In the genomic region with DNA sequence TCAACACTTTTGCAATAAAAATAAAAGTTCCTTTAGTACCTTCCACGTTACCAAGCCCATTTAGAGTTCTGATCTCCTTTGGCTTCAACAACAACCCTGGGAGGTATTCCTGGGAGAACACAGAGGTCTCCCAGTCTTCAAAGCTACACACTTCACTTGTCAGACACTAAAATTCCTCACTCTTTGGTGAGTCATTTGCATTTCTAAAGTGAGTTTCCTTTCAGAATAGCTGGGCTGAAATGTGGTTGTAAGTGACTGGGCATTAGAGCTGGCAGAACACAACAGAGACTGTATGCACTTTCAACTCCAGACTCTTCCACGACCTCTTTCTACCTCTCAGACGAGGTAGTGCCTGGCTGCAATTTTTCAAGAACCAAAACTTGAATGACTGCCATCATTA, we compare ENCODE assay signal across 14 cellular contexts. TPM values are rescaled to one million over a fixed set of nuclear protein-coding genes. Genes with fewer than 3 reads are reported as not detected.
A peak's percentile ranks its signal among the peaks of the same experiment; 100 is the strongest.
DNase-seq lines count a peak whose midpoint lies in the region; ATAC-seq and TF ChIP-seq lines count a peak whose summit lies in the region.
"Had no signal": no experiment of that assay in that cellular context is flagged by ENCODE, and none has a peak within 500 bp of the region (broad histone marks: within the 10 kb centered on the region; RNA-seq: fewer than 3 reads in every experiment).

No MANE protein-coding gene starts in this region.

- CTCF ChIA-PET in Panc1 (lab: Charles Lee) (interaction anchor here (0.9 to 2.4 kb wide), 2 partner anchors 11 to 15 kb away, joined by 7 to 14 read pairs; a partner anchor contains a TSS), Calu3 (lab: Charles Lee) (interaction anchor here (0.6 to 2.6 kb wide), 6 partner anchors 8 to 90 kb away, joined by 3 to 9 read pairs (median 4); no protein-coding TSS in a partner anchor)

- no peak for ATAC-seq in Panc1
- ATAC-seq: sciatic nerve had no signal

- POLR2A ChIA-PET in Panc1 (lab: Charles Lee) = interaction anchor here (0.5 to 1.7 kb wide), 4 partner anchors 10 to 305 kb away, joined by 3 to 5 read pairs (median 3); no protein-coding TSS in a partner anchor

- no peaks in the 10 kb centered on the region for H3K27me3 ChIP-seq in Panc1 (ENCODE audit: control insufficient read depth, insufficient read depth, low read length)

- TF ChIP-seq CTCF in Panc1 (IDR thresholded peaks at IDR 0.05) = no peak
- no peak for TF ChIP-seq CTCF in Calu3 (IDR thresholded peaks at IDR 0.05; ENCODE audit: unreplicated experiment)

- peak overlapping the region; percentile 80 for H3K27ac ChIP-seq in Panc1 (ENCODE audit: low read length)
- peak overlapping the region; percentile 37 for H3K27ac ChIP-seq in epithelial cell of prostate
- H3K27ac ChIP-seq: left ventricle myocardium inferior had no signal

- H3K4me3 ChIP-seq in Panc1 (ENCODE audit: low read depth in 2 of 2, low read length in 2 of 2) = 0 out of 4 replicates have a peak overlapping the region, but pooled peaks of 1 of the 2 experiments have one; percentile 2
- H3K4me3 ChIP-seq: left ventricle myocardium inferior had no signal

- peaks cover 10% of the 10 kb centered on the region for H3K36me3 Mint-ChIP-seq in Calu3 (ENCODE audit: insufficient read depth, unreplicated experiment)
- H3K36me3 Mint-ChIP-seq in activated CD4-positive, alpha-beta T cell treated with anti-CD3 and anti-CD28 coated beads, Interleukin-2, amount 10 ng/mL, durations not matched to agents 24 days and 14 days (ENCODE audit: low read depth) = no peaks in the 10 kb centered on the region

- H3K4me1 ChIP-seq in Panc1 (ENCODE audit: control insufficient read depth, insufficient read depth, low read length) = peaks cover 57% of the 10 kb centered on the region
- H3K4me1 ChIP-seq: left ventricle myocardium inferior had no signal

- no peaks in the 10 kb centered on the region for H3K36me3 ChIP-seq in Panc1 (ENCODE audit: control insufficient read depth, insufficient read depth, low read length)
- H3K36me3 ChIP-seq: left ventricle myocardium inferior had no signal

- in situ Hi-C loops in Panc1 (cut with HindIII; ENCODE audit: low pct_unique_long_range_greater_than_20kb, low sequenced_read_pairs) = no loop called here

- no peaks in the 10 kb centered on the region for H3K9me3 ChIP-seq in Panc1 (ENCODE audit: control insufficient read depth, insufficient read depth, low read depth, low read length)
- H3K9me3 ChIP-seq: left ventricle myocardium inferior had no signal

- BruUV-seq in Panc1 (replicated peaks; lab: Mats Ljungman, UMichigan) (no TSS peak), Calu3 (replicated peaks; lab: Mats Ljungman, UMichigan) (no TSS peak)

- no peak overlapping the region for H3K27ac Mint-ChIP-seq in Calu3 (ENCODE audit: unreplicated experiment)
- no peak overlapping the region for H3K27ac Mint-ChIP-seq in activated CD4-positive, alpha-beta T cell treated with anti-CD3 and anti-CD28 coated beads, Interleukin-2, amount 10 ng/mL, durations not matched to agents 24 days and 14 days
- H3K27ac Mint-ChIP-seq: T-helper 1 cell treated with Interleukin-12 subunit alpha and Interleukin-12 subunit beta and Interleukin-4 antibody, amounts not matched to agents 30 μg/mL and 1 μg/mL, for 36 hours had no signal

- no peaks in the 10 kb centered on the region for H3K9me3 Mint-ChIP-seq in Calu3 (ENCODE audit: low read depth, unreplicated experiment)
- H3K9me3 Mint-ChIP-seq in activated CD4-positive, alpha-beta T cell treated with anti-CD3 and anti-CD28 coated beads, Interleukin-2, amount 10 ng/mL, durations not matched to agents 24 days and 14 days = no peaks in the 10 kb centered on the region

- H3K4me3 Mint-ChIP-seq in Calu3 (ENCODE audit: low read depth, unreplicated experiment) = no peak overlapping the region
- H3K4me3 Mint-ChIP-seq in activated CD4-positive, alpha-beta T cell treated with anti-CD3 and anti-CD28 coated beads, Interleukin-2, amount 10 ng/mL, durations not matched to agents 24 days and 14 days = no peak overlapping the region
- H3K4me3 Mint-ChIP-seq: T-helper 1 cell treated with Interleukin-12 subunit alpha and Interleukin-12 subunit beta and Interleukin-4 antibody, amounts not matched to agents 30 μg/mL and 1 μg/mL, for 36 hours had no signal

- intact Hi-C loops in Panc1 (cut with micrococcal nuclease; ENCODE audit: unreplicated experiment) = no loop called here
- intact Hi-C loops in Calu3 (cut with micrococcal nuclease; ENCODE audit: unreplicated experiment) = no loop called here
- intact Hi-C loops in activated CD4-positive, alpha-beta T cell treated with anti-CD3 and anti-CD28 coated beads, Interleukin-2, amount 10 ng/mL, durations not matched to agents 24 days and 14 days (cut with micrococcal nuclease) = no loop called here

- peaks cover 50% of the 10 kb centered on the region for H3K4me1 Mint-ChIP-seq in Calu3 (ENCODE audit: low read depth, unreplicated experiment)
- no peaks in the 10 kb centered on the region for H3K4me1 Mint-ChIP-seq in activated CD4-positive, alpha-beta T cell treated with anti-CD3 and anti-CD28 coated beads, Interleukin-2, amount 10 ng/mL, durations not matched to agents 24 days and 14 days

- peak; percentile 77 for DNase-seq in EL
- DNase-seq in Panc1 (ENCODE audit: low read depth, low spot score) = no peak
- DNase-seq in epithelial cell of prostate (ENCODE audit: low read depth, low spot score) = no peak
- peak; percentile 39 for DNase-seq in myocyte (ENCODE audit: low read depth)
- DNase-seq in foreskin melanocyte = no peak
- DNase-seq in NCI-H1092 treated with DMSO at 0.1 percent for 48 hours (lab: John Stamatoyannopoulos, UW) = no peak
- DNase-seq in Calu3 = no peak
- DNase-seq in activated CD4-positive, alpha-beta T cell treated with anti-CD3 and anti-CD28 coated beads, Interleukin-2, amount 10 ng/mL, durations not matched to agents 24 days and 14 days = no peak
- DNase-seq: activated T-cell treated with anti-CD3 and anti-CD28 coated beads, Interleukin-2, amount 50 U/mL, for 1 hour; left ventricle myocardium inferior; NCI-H2227 treated with DMSO at 0.1 percent for 48 hours had no signal

- H3K27me3 Mint-ChIP-seq in Calu3 (ENCODE audit: unreplicated experiment) = no peaks in the 10 kb centered on the region
- H3K27me3 Mint-ChIP-seq in activated CD4-positive, alpha-beta T cell treated with anti-CD3 and anti-CD28 coated beads, Interleukin-2, amount 10 ng/mL, durations not matched to agents 24 days and 14 days = no peaks in the 10 kb centered on the region

RNA-seq across cellular contexts. Expression of a gene that starts 11.5 kb away (rescaled TPM):
- total RNA-seq in Panc1 (2021; ENCODE audit: unreplicated experiment) = 65.9 TPM
- 26.8 TPM for polyA plus RNA-seq in Panc1 (2012; ENCODE audit: insufficient read length)
- not detected in 2 replicates for total RNA-seq in myocyte
- polyA plus RNA-seq in myocyte (2012) = 0.05 TPM
- total RNA-seq in Calu3 (2022) = 122 and 147 TPM in 2 replicates
- 0.14 and 0.23 TPM in 2 replicates for total RNA-seq in activated CD4-positive, alpha-beta T cell treated with anti-CD3 and anti-CD28 coated beads, Interleukin-2, amount 10 ng/mL, durations not matched to agents 24 days and 14 days

RNA-seq across cellular contexts. Expression of a gene that starts 42.5 kb away (rescaled TPM):
- total RNA-seq in Panc1 (2021; ENCODE audit: unreplicated experiment) (not detected), myocyte (not detected in 2 replicates), Calu3 (2022) (not detected in 2 replicates)
- polyA plus RNA-seq in Panc1 (2012; ENCODE audit: insufficient read length) = not detected
- polyA plus RNA-seq in myocyte (2012) = not detected
- total RNA-seq in activated CD4-positive, alpha-beta T cell treated with anti-CD3 and anti-CD28 coated beads, Interleukin-2, amount 10 ng/mL, durations not matched to agents 24 days and 14 days = 1.4 and 1.5 TPM in 2 replicates
- total RNA-seq: dermis microvascular lymphatic vessel endothelial cell, left ventricle myocardium inferior had no signal

Comparison
In these comparisons a context has a peak if more than half of its experiments do, and no peak if none do; other contexts are left out.
1. DNase-seq: peak in EL (single experiment) and myocyte (single experiment); none in Panc1 (single experiment), epithelial cell of prostate (single experiment), foreskin melanocyte (single experiment), NCI-H1092 treated with DMSO at 0.1 percent for 48 hours (single experiment), Calu3 (single experiment) and activated CD4-positive, alpha-beta T cell treated with anti-CD3 and anti-CD28 coated beads, Interleukin-2, amount 10 ng/mL, durations not matched to agents 24 days and 14 days (single experiment).
2. RNA of a gene that starts 11.5 kb away (total RNA-seq): 122 to 147 TPM in Calu3 and 65.9 TPM in Panc1 (single experiment); 0.14 to 0.23 TPM in activated CD4-positive, alpha-beta T cell treated with anti-CD3 and anti-CD28 coated beads, Interleukin-2, amount 10 ng/mL, durations not matched to agents 24 days and 14 days and not detected in myocyte; every median in the first group is over 10 times any median in the second.